ENCODE assay signal across 9 cellular contexts in the genomic region with DNA sequence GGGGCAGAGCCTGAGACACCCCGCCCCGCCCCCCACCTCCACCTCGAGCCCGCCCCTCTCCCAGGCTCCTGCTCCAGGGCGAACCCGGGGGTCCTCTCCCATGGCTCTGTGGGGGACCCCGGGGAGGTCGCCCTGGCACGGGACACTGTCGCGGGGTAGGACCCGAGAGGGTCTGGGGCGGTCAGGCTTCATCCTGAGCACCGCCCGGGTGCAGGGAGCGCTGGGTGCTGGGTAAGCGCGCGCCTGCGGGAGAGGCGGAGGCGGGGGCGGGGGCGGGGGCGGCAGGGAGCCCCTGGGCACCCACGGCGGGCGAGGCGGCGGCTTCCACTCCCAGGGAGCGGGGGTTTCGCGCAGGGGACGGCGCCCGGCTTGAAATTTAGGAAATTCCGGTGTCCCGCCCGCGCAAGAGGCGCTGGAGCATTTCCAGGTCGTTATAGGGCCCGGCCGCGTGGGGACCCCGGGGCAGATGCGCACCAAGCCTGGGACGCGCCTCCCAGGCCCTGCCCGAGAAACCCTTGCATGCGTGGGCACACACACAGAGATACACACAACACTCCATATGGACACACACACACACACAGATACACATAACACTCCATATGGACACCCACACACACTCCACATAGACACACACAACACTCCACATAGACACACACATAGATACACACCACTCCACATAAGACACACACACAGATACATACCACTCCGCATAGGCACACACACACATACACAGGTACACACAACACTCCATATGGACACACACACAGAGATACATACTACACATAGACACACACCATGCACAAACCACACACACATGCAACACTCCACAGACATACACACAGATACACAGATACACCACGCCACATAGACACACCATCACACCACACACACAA. TPM values are rescaled to one million over a fixed set of nuclear protein-coding genes. Genes with fewer than 3 reads are reported as not detected.
DNase-seq lines count a peak whose midpoint lies in the region; ATAC-seq, FAIRE-seq and TF ChIP-seq lines count a peak whose summit lies in the region.
"Had no signal": no experiment of that assay in that cellular context is flagged by ENCODE, and none has a peak within 500 bp of the region (broad histone marks: within the 10 kb centered on the region; RNA-seq: fewer than 3 reads in every experiment).

No MANE protein-coding gene starts in this region.

- peak overlapping the region; percentile 28 for H3K4me3 Mint-ChIP-seq in natural killer cell treated with Interleukin-12 subunit alpha and Interleukin-12 subunit beta and Interleukin-15 and Interleukin-18, amount 100 ng/mL, for 72 hours

- no peak for FAIRE-seq in bronchial epithelial cell (lab: Jason Lieb, UNC)

- H3K27ac Mint-ChIP-seq in natural killer cell treated with Interleukin-12 subunit alpha and Interleukin-12 subunit beta and Interleukin-15 and Interleukin-18, amount 100 ng/mL, for 72 hours: no peak overlapping the region

- H3K9me3 ChIP-seq in SK-N-MC (ENCODE audit: low read depth, low read length): no peaks in the 10 kb centered on the region; the same call in 1 of the 2 replicates
- peaks cover 0 to 5% of the 10 kb centered on the region in 2 donors for H3K9me3 ChIP-seq in uterus

- TF ChIP-seq CTCF in bronchial epithelial cell (IDR thresholded peaks at IDR 0.05; ENCODE audit: insufficient read depth, low read length, severe bottlenecking) (no peak), uterus (IDR thresholded peaks at IDR 0.05) (no peak)

- H3K27me3 ChIP-seq in bronchial epithelial cell (ENCODE audit: control insufficient read depth, insufficient read depth, low read length) (no peaks in the 10 kb centered on the region), uterus (no peaks in the 10 kb centered on the region)

- ATAC-seq in GM19351 (IDR thresholded peaks at IDR 0.05; ENCODE audit: unreplicated experiment): peak; percentile 40
- peak; percentile 73 to 77 for ATAC-seq in natural killer cell treated with Interleukin-12 subunit alpha and Interleukin-12 subunit beta and Interleukin-15 and Interleukin-18, amount 100 ng/mL, for 72 hours

- no peaks in the 10 kb centered on the region for H3K36me3 ChIP-seq in SK-N-MC (ENCODE audit: insufficient read depth, low read length)
- H3K36me3 ChIP-seq in bronchial epithelial cell (ENCODE audit: control insufficient read depth, insufficient read depth, low read length): no peaks in the 10 kb centered on the region
- H3K36me3 ChIP-seq in uterus: no peaks in the 10 kb centered on the region

- intact Hi-C loops in uterus (cut with DNase I; ENCODE audit: low total_unique reads): no loop called here

- H3K36me3 Mint-ChIP-seq in natural killer cell treated with Interleukin-12 subunit alpha and Interleukin-12 subunit beta and Interleukin-15 and Interleukin-18, amount 100 ng/mL, for 72 hours: peaks cover 20% of the 10 kb centered on the region

- peaks cover 0 to 4% of the 10 kb centered on the region in 2 donors for H3K4me1 ChIP-seq in uterus

- H3K27ac ChIP-seq in SK-N-MC (no peak overlapping the region), uterus (no peak overlapping the region)
- H3K27ac ChIP-seq: PC-9 had no signal

- H3K4me1 Mint-ChIP-seq in natural killer cell treated with Interleukin-12 subunit alpha and Interleukin-12 subunit beta and Interleukin-15 and Interleukin-18, amount 100 ng/mL, for 72 hours (ENCODE audit: low read depth in 2 of 2): no peaks in the 10 kb centered on the region

- H3K27me3 Mint-ChIP-seq in natural killer cell treated with Interleukin-12 subunit alpha and Interleukin-12 subunit beta and Interleukin-15 and Interleukin-18, amount 100 ng/mL, for 72 hours: peaks cover 34% of the 10 kb centered on the region in 2 donors

- DNase-seq in SK-N-MC (ENCODE audit: low read depth, low spot score): peak; percentile 5
- DNase-seq in bronchial epithelial cell (ENCODE audit: low read depth): no peak
- DNase-seq in natural killer cell treated with Interleukin-12 subunit alpha and Interleukin-12 subunit beta and Interleukin-15 and Interleukin-18, amount 100 ng/mL, for 72 hours (ENCODE audit: low spot score): no peak
- DNase-seq in uterus: peak in 1 of 2 donors; percentile 29
- no peak for DNase-seq in DMS114 treated with DMSO at 0.1 percent for 48 hours (lab: John Stamatoyannopoulos, UW; ENCODE audit: unreplicated experiment)
- no peak for DNase-seq in dermis blood vessel endothelial cell
- no peak for DNase-seq in OCI-M2 (lab: John Stamatoyannopoulos, UW; ENCODE audit: unreplicated experiment)

- no peak for TF ChIP-seq POLR2A in uterus (IDR thresholded peaks at IDR 0.05)

- H3K4me3 ChIP-seq in SK-N-MC: peak overlapping the region; percentile 70
- H3K4me3 ChIP-seq in bronchial epithelial cell (ENCODE audit: low read depth, low read length): peak overlapping the region; percentile 16
- peak overlapping the region; percentile 33 to 42 for H3K4me3 ChIP-seq in uterus
- H3K4me3 ChIP-seq: PC-9 had no signal

- H3K9me3 Mint-ChIP-seq in natural killer cell treated with Interleukin-12 subunit alpha and Interleukin-12 subunit beta and Interleukin-15 and Interleukin-18, amount 100 ng/mL, for 72 hours: peaks cover 3% of the 10 kb centered on the region

- peak overlapping the region; percentile 2 for H3K9ac ChIP-seq in SK-N-MC (ENCODE audit: insufficient read length)

RNA-seq across cellular contexts. Expression of a gene that starts 48.7 kb away (rescaled TPM):
- total RNA-seq in bronchial epithelial cell (2.2 and 4.5 TPM in 2 replicates), uterus (10 to 100 TPM in 2 of 4 donors, 1 to 10 TPM in 1, not detected in 1; 7.6 to 12.8 (median 10.3) TPM), dermis blood vessel endothelial cell (5.8 and 13.5 TPM in 2 replicates)
- total RNA-seq in natural killer cell treated with Interleukin-12 subunit alpha and Interleukin-12 subunit beta and Interleukin-15 and Interleukin-18, amount 100 ng/mL, for 72 hours: 100 to 1,000 TPM in 1 of 2 donors, 10 to 100 TPM in 1; 23.3 to 110 TPM

RNA-seq across cellular contexts. Expression of a gene that starts 52.6 kb away (rescaled TPM):
- total RNA-seq in bronchial epithelial cell (0.13 TPM in 1 of 2 replicates, not detected in the other), uterus (1 to 10 TPM in 2 of 4 donors, under 1 TPM in 1, not detected in 1; 0.77 to 8.6 (median 3.2) TPM), dermis blood vessel endothelial cell (0.14 TPM in 1 of 2 replicates, not detected in the other)
- total RNA-seq in natural killer cell treated with Interleukin-12 subunit alpha and Interleukin-12 subunit beta and Interleukin-15 and Interleukin-18, amount 100 ng/mL, for 72 hours: 1 to 10 TPM in 1 of 2 donors, under 1 TPM in 1; 0.43 to 1.4 TPM
- total RNA-seq: PC-9 had no signal

Comparison
In these comparisons a context has a peak if more than half of its experiments do, and no peak if none do; other contexts are left out.
1. H3K4me3 ChIP-seq: peak in every context shown above with its lines; median percentile 70 in SK-N-MC; 38 in uterus; 16 in bronchial epithelial cell.